In genomic region chr11:35288817-35289541, GRCh38 we compare ENCODE assay signal across 14 cellular contexts.
DNase-seq lines count a peak whose midpoint lies in the region; ATAC-seq, FAIRE-seq and TF ChIP-seq lines count a peak whose summit lies in the region.
"Had no signal": no experiment of that assay in that cellular context is flagged by ENCODE, and none has a peak within 500 bp of the region (broad histone marks: within the 10 kb centered on the region; RNA-seq: fewer than 3 reads in every experiment).

No MANE protein-coding gene starts in this region.

- H3K9me3 ChIP-seq in A549 (no peaks in the 10 kb centered on the region), GM23248 (ENCODE audit: low read depth) (no peaks in the 10 kb centered on the region)
- H3K9me3 ChIP-seq: prostate gland had no signal

- no peak for DNase-seq in A549 (ENCODE audit: low read depth in 1 of 2, low spot score in 1 of 2)
- DNase-seq in GM23248: peak; percentile 84
- DNase-seq in foreskin melanocyte: peak; percentile 81
- DNase-seq in NCI-H1930 (lab: John Stamatoyannopoulos, UW): no peak
- DNase-seq in D721Med (ENCODE audit: insufficient read length, low spot score): no peak
- DNase-seq in activated CD4-positive, alpha-beta T cell treated with anti-CD3 and anti-CD28 coated beads, Interleukin-2, amount 50 U/mL, for 1 hour: no peak
- DNase-seq: activated CD8-positive, alpha-beta memory T cell treated with anti-CD3 and anti-CD28 coated beads, Interleukin-2, amount 50 U/mL, for 48 hours; effector CD8-positive, alpha-beta T cell; NCI-H2107 had no signal

- peak overlapping the region; percentile 13 for H3K4me3 Mint-ChIP-seq in activated naive CD8-positive, alpha-beta T cell

- no peaks in the 10 kb centered on the region for H3K36me3 ChIP-seq in GM23248 (ENCODE audit: low read depth)
- H3K36me3 ChIP-seq: prostate gland had no signal

- no peak for TF ChIP-seq POLR2A in A549 (IDR thresholded peaks at IDR 0.05; ENCODE audit: low read length)

- H2AFZ ChIP-seq in GM23248: peak overlapping the region; percentile 76

- TF ChIP-seq RAD21 in A549 (conservative IDR thresholded peaks at IDR 0.05 in 1 of 2, IDR thresholded peaks at IDR 0.05 in 1 of 2): no peak

- 64% methylated on average over 5 of the region's 5 CpGs for WGBS in A549 (ENCODE audit: missing lambda C conversion rate)
- WGBS in GM23248 (ENCODE audit: low coverage in 1 of 2, low lambda C conversion rate in 2 of 2, missing lambda C conversion rate in 2 of 2), 2 experiments: 1 to 3% methylated on average over 5 of the region's 5 CpGs

- H3K27ac Mint-ChIP-seq in activated naive CD8-positive, alpha-beta T cell: peak overlapping the region; percentile 41

- no peaks in the 10 kb centered on the region for H4K20me1 ChIP-seq in GM23248 (ENCODE audit: insufficient read depth)

- no peaks in the 10 kb centered on the region for H3K9me2 ChIP-seq in GM23248 (ENCODE audit: insufficient read depth)

- ATAC-seq in A549 (no peak), HG03432 (IDR thresholded peaks at IDR 0.05; ENCODE audit: unreplicated experiment) (no peak)

- H3K9me3 Mint-ChIP-seq in activated naive CD8-positive, alpha-beta T cell (ENCODE audit: low read depth): no peaks in the 10 kb centered on the region

- no peaks in the 10 kb centered on the region for H3K27me3 Mint-ChIP-seq in activated naive CD8-positive, alpha-beta T cell

- peaks cover 14% of the 10 kb centered on the region for H3F3A ChIP-seq in GM23248 (ENCODE audit: insufficient read depth)

- TF ChIP-seq CTCF in A549 (IDR thresholded peaks at IDR 0.05): no peak
- TF ChIP-seq CTCF in D721Med (IDR thresholded peaks at IDR 0.05; ENCODE audit: insufficient read depth, missing control alignments): no peak

- H3K4me2 ChIP-seq in A549: 0 out of 3 replicates have a peak overlapping the region, but pooled peaks have one; percentile 18
- peak overlapping the region; percentile 96 for H3K4me2 ChIP-seq in GM23248 (ENCODE audit: unreplicated experiment)

- no peak for TF ChIP-seq EP300 in A549 (IDR thresholded peaks at IDR 0.05)

- H3K27me3 ChIP-seq in GM23248 (replicated peaks; ENCODE audit: insufficient read depth): no peaks in the 10 kb centered on the region

- peak overlapping the region; percentile 73 for H3K9ac ChIP-seq in GM23248

- peaks cover 33% of the 10 kb centered on the region for H3K4me1 Mint-ChIP-seq in activated naive CD8-positive, alpha-beta T cell (ENCODE audit: low read depth)

- H3K27ac ChIP-seq in A549: peak overlapping the region in 1 of 2 experiments; percentile 12; a peak in 1 of 6 replicates
- H3K27ac ChIP-seq in GM23248: peak overlapping the region; percentile 86
- H3K27ac ChIP-seq: HL-60, prostate gland, SK-N-MC had no signal

- FAIRE-seq in A549 (lab: Jason Lieb, UNC) (peak; percentile 7), D721Med (lab: Jason Lieb, UNC) (no peak)

- H3K4me3 ChIP-seq in A549 (no peak overlapping the region), GM23248 (peak overlapping the region; percentile 60)
- H3K4me3 ChIP-seq: prostate gland, SK-N-MC had no signal

- in situ Hi-C loops in GM23248 (cut with MboI): no loop called here

- no peaks in the 10 kb centered on the region for H3K79me2 ChIP-seq in GM23248 (ENCODE audit: insufficient read depth)

- H3K36me3 Mint-ChIP-seq in activated naive CD8-positive, alpha-beta T cell: peaks cover 3% of the 10 kb centered on the region

- POLR2A ChIA-PET in A549 (lab: Yijun Ruan, JAX): no interaction called here

- CTCF ChIA-PET in A549 (lab: Yijun Ruan, JAX): interaction anchor here (1.1 to 1.9 kb wide), 2 partner anchors 9 to 21 kb away, joined by 5 read pairs; no protein-coding TSS in a partner anchor

- H3K4me1 ChIP-seq in A549: 0 out of 3 replicates have a peak, but pooled peaks cover 9% of the 10 kb centered on the region
- H3K4me1 ChIP-seq in GM23248 (ENCODE audit: insufficient read depth): peaks cover 30% of the 10 kb centered on the region
- H3K4me1 ChIP-seq: prostate gland had no signal

TF ChIP-seq in A549, 52 proteins besides CTCF, POLR2A, EP300 and RAD21:
- no peak for TF ChIP-seq GATA3 (IDR thresholded peaks at IDR 0.05; ENCODE audit: borderline replicate concordance)
- TF ChIP-seq RFX5 (IDR thresholded peaks at IDR 0.05): no peak
- TF ChIP-seq BCL3 (IDR thresholded peaks at IDR 0.05): no peak
- no peak for TF ChIP-seq MAX (IDR thresholded peaks at IDR 0.05)
- TF ChIP-seq TFCP2L1 (CRISPR knock-in tag; IDR thresholded peaks at IDR 0.05): no peak
- TF ChIP-seq BHLHE40 (IDR thresholded peaks at IDR 0.05; ENCODE audit: low read depth, low read length): no peak
- peak; percentile 39 for TF ChIP-seq MAFK (IDR thresholded peaks at IDR 0.05; ENCODE audit: partially characterized antibody)
- TF ChIP-seq CBX2 (IDR thresholded peaks at IDR 0.05; ENCODE audit: borderline replicate concordance, low read depth): no peak

Comparison
In these comparisons a context has a peak if more than half of its experiments do, and no peak if none do; other contexts are left out.
1. DNase-seq: peak in GM23248 (single experiment) and foreskin melanocyte (single experiment); none in A549 (0 of 2), NCI-H1930 (0 of 2), D721Med (single experiment) and activated CD4-positive, alpha-beta T cell treated with anti-CD3 and anti-CD28 coated beads, Interleukin-2, amount 50 U/mL, for 1 hour (single experiment).